24 cellular contexts compared by ENCODE assay signal in genomic region chr19:49539192-49539952, GRCh38. TPM values are rescaled to one million over a fixed set of nuclear protein-coding genes. Genes with fewer than 3 reads are reported as not detected.
"Had no signal": no experiment of that assay in that cellular context is flagged by ENCODE, and none has a peak within 500 bp of the region (broad histone marks: within the 10 kb centered on the region; RNA-seq: fewer than 3 reads in every experiment).

No MANE protein-coding gene starts in this region.

- H3K9me3 ChIP-seq: esophagus squamous epithelium, gastroesophageal sphincter, neutrophil, psoas muscle, spleen, stomach, thoracic aorta, transverse colon had no signal

- DNase-seq: cortex of kidney; effector memory CD8-positive, alpha-beta T cell; esophagus squamous epithelium; foreskin fibroblast; glutamatergic neuron; islet precursor cell; mammary epithelial cell; naive thymus-derived CD4-positive, alpha-beta T cell; nephron progenitor cell; psoas muscle; retina; spleen; stimulated activated CD4-positive, alpha-beta T cell treated with anti-CD3 and anti-CD28 coated beads, Interleukin-2, amount 100 ng/mL, for 24 hours; stimulated activated CD4-positive, alpha-beta T cell treated with anti-CD3 and anti-CD28 coated beads, Interleukin-4, amount 100 ng/mL, for 4 hours; stimulated activated naive CD4-positive, alpha-beta T cell; stomach; substantia nigra; transverse colon had no signal

- H3K27ac ChIP-seq: esophagus squamous epithelium, gastroesophageal sphincter, neutrophil, psoas muscle, spleen, stomach, thoracic aorta, transverse colon had no signal

- H3K4me3 ChIP-seq: esophagus squamous epithelium, gastroesophageal sphincter, psoas muscle, spleen, stomach, thoracic aorta, transverse colon had no signal

- ATAC-seq: effector memory CD8-positive, alpha-beta T cell; gastroesophageal sphincter; left lobe of liver; naive thymus-derived CD4-positive, alpha-beta T cell; psoas muscle; sciatic nerve had no signal

- H3K27me3 ChIP-seq: esophagus squamous epithelium, gastroesophageal sphincter, spleen, stomach, transverse colon had no signal

RNA-seq across cellular contexts. Expression of gene PRRG2, which starts 41.7 kb away (rescaled TPM):
- total RNA-seq: skeletal muscle tissue, thoracic aorta had no signal
